19 cellular contexts compared by ENCODE assay signal in the genomic region with DNA sequence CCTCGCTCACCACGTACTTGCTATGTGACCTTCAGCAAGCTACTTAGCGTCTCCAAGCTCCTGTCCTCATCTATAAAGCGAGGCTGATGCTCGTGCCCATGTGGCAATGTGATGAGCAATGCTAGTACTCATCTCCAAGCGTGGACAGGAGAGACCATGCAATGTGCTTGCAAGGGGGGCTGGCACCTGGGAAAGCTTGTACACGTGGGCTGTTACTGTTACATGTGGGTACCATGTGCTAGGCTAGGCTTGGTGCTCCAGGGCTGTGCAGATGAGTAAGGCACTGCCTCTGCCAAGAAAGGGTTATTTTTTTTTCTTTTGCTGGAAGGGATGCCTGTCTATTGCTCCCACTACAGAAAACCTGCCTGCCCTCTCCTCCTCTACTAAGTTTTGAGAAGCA. TPM values are rescaled to one million over a fixed set of nuclear protein-coding genes. Genes with fewer than 3 reads are reported as not detected.
A peak's percentile ranks its signal among the peaks of the same experiment; 100 is the strongest.
DNase-seq lines count a peak whose midpoint lies in the region; ATAC-seq and TF ChIP-seq lines count a peak whose summit lies in the region.
"Had no signal": no experiment of that assay in that cellular context is flagged by ENCODE, and none has a peak within 500 bp of the region (broad histone marks: within the 10 kb centered on the region; RNA-seq: fewer than 3 reads in every experiment).

No MANE protein-coding gene starts in this region.

- no peak for TF ChIP-seq POLR2A in uterus (IDR thresholded peaks at IDR 0.05)

- no peak overlapping the region for H3K4me3 ChIP-seq in foreskin fibroblast (ENCODE audit: low read depth in 1 of 2, low read length in 2 of 2)
- no peak overlapping the region for H3K4me3 ChIP-seq in uterus
- H3K4me3 ChIP-seq: GM12878 had no signal

- no peak overlapping the region for H3K27ac ChIP-seq in uterus

- H3K36me3 ChIP-seq in uterus, result no peaks in the 10 kb centered on the region

- no peak for TF ChIP-seq CTCF in foreskin fibroblast (IDR thresholded peaks at IDR 0.05; ENCODE audit: low read depth, low read length)
- no peak for TF ChIP-seq CTCF in uterus (IDR thresholded peaks at IDR 0.05)

- peak; percentile 40 for DNase-seq in Ammon's horn (ENCODE audit: low spot score)
- DNase-seq in RPMI7951 (ENCODE audit: low read depth), result peak; percentile 70
- DNase-seq in foreskin fibroblast, result peak; percentile 25 to 65
- peak in 6 of 10 donors; percentile 42 to 90 (median 68) for DNase-seq in posterior cingulate gyrus
- DNase-seq in uterus, result no peak
- DNase-seq in activated CD4-positive, CD25-positive, alpha-beta regulatory T cell treated with anti-CD3 and anti-CD28 coated beads, Interleukin-2, amount 50 U/mL, for 72 hours, result no peak
- DNase-seq: ACHN; CD4-positive, alpha-beta memory T cell; DMS153; EL; KG1; NCI-H1048; NCI-H1436; NCI-H1930 had no signal

- intact Hi-C loops in posterior cingulate gyrus (cut with DNase I), result no loop called here
- intact Hi-C loops in uterus (cut with DNase I; ENCODE audit: low total_unique reads), result loop anchor here (10.0 kb wide), 1 partner anchor 382 kb away; no protein-coding TSS in a partner anchor

- H3K27me3 ChIP-seq in uterus, result no peaks in the 10 kb centered on the region

- ATAC-seq in HG03439 (IDR thresholded peaks at IDR 0.05; ENCODE audit: unreplicated experiment), result no peak
- ATAC-seq: GM12878, Panc1, Right ventricle myocardium inferior had no signal

- no peaks in the 10 kb centered on the region for H3K9me3 ChIP-seq in uterus

- H3K4me1 ChIP-seq in uterus, result no peaks in the 10 kb centered on the region

RNA-seq across cellular contexts. Expression of a gene that starts 46.6 kb away (rescaled TPM):
- 0.29 and 0.48 TPM in 2 replicates for total RNA-seq in RPMI7951 (2014; rRNA removed; shearing (Covaris generic))
- 1 to 10 TPM in 1 of 4 donors, under 1 TPM in 3; 0.51 to 9.4 (median 0.88) TPM for total RNA-seq in uterus
- total RNA-seq: CD4-positive, alpha-beta memory T cell; SK-MEL-5 had no signal

Comparison
In these comparisons a context has a peak if more than half of its experiments do, and no peak if none do; other contexts are left out.
1. DNase-seq: peak in Ammon's horn (single experiment), RPMI7951 (single experiment), foreskin fibroblast (2 of 2) and posterior cingulate gyrus (6 of 10); none in uterus (0 of 2) and activated CD4-positive, CD25-positive, alpha-beta regulatory T cell treated with anti-CD3 and anti-CD28 coated beads, Interleukin-2, amount 50 U/mL, for 72 hours (single experiment).